ENCODE assay signal across 2 cellular contexts in the genomic region with DNA sequence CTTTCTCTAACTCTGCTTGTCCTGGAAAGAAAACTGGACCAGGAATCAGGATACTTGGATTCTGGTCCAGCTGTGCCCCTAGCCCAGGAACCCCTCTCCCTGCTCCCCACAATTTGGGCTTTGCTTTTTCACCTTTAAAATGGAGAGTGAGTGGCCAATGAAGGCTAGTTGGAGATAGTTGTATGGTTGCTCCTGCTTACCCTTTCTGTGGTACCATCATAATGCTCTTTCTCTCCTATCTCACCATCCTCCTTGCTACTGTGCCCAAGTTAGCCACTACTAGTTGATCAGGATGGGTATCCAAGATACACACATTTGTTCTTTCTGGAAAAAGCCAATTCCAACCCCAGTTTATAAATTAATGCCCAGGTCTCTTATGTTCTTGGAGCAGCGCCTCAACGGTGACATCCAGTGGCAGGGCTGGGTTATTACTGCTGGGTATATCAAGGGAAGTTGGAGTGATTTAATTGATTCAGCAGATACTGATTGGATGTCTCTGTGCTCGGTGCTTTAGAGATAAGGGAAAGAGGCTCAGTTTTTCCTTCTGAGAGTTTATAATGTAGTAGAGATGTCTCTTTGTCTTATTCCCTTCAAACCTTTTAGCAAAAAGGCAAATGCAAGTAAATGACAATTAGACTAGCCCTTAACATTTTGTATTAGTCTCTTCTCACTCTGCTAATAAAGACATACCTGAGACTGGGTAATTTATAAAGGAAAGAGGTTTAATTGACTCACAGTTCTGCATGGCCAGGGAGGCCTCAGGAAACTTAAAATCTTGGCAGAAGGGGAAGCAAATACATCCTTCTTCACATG.
TF ChIP-seq lines count a peak whose summit lies in the region.

No MANE protein-coding gene starts in this region.

TF ChIP-seq in GM23338, 12 proteins besides CTCF, POLR2A, EP300 and RAD21 (continues in another document):
- no peak for TF ChIP-seq JUNB (IDR thresholded peaks at IDR 0.05; ENCODE audit: unreplicated experiment)
- no peak for TF ChIP-seq NANOG (IDR thresholded peaks at IDR 0.05; ENCODE audit: borderline replicate concordance)
- TF ChIP-seq ZNF114 (CRISPR knock-in tag; IDR thresholded peaks at IDR 0.05), result no peak
- TF ChIP-seq, protein P1, sequence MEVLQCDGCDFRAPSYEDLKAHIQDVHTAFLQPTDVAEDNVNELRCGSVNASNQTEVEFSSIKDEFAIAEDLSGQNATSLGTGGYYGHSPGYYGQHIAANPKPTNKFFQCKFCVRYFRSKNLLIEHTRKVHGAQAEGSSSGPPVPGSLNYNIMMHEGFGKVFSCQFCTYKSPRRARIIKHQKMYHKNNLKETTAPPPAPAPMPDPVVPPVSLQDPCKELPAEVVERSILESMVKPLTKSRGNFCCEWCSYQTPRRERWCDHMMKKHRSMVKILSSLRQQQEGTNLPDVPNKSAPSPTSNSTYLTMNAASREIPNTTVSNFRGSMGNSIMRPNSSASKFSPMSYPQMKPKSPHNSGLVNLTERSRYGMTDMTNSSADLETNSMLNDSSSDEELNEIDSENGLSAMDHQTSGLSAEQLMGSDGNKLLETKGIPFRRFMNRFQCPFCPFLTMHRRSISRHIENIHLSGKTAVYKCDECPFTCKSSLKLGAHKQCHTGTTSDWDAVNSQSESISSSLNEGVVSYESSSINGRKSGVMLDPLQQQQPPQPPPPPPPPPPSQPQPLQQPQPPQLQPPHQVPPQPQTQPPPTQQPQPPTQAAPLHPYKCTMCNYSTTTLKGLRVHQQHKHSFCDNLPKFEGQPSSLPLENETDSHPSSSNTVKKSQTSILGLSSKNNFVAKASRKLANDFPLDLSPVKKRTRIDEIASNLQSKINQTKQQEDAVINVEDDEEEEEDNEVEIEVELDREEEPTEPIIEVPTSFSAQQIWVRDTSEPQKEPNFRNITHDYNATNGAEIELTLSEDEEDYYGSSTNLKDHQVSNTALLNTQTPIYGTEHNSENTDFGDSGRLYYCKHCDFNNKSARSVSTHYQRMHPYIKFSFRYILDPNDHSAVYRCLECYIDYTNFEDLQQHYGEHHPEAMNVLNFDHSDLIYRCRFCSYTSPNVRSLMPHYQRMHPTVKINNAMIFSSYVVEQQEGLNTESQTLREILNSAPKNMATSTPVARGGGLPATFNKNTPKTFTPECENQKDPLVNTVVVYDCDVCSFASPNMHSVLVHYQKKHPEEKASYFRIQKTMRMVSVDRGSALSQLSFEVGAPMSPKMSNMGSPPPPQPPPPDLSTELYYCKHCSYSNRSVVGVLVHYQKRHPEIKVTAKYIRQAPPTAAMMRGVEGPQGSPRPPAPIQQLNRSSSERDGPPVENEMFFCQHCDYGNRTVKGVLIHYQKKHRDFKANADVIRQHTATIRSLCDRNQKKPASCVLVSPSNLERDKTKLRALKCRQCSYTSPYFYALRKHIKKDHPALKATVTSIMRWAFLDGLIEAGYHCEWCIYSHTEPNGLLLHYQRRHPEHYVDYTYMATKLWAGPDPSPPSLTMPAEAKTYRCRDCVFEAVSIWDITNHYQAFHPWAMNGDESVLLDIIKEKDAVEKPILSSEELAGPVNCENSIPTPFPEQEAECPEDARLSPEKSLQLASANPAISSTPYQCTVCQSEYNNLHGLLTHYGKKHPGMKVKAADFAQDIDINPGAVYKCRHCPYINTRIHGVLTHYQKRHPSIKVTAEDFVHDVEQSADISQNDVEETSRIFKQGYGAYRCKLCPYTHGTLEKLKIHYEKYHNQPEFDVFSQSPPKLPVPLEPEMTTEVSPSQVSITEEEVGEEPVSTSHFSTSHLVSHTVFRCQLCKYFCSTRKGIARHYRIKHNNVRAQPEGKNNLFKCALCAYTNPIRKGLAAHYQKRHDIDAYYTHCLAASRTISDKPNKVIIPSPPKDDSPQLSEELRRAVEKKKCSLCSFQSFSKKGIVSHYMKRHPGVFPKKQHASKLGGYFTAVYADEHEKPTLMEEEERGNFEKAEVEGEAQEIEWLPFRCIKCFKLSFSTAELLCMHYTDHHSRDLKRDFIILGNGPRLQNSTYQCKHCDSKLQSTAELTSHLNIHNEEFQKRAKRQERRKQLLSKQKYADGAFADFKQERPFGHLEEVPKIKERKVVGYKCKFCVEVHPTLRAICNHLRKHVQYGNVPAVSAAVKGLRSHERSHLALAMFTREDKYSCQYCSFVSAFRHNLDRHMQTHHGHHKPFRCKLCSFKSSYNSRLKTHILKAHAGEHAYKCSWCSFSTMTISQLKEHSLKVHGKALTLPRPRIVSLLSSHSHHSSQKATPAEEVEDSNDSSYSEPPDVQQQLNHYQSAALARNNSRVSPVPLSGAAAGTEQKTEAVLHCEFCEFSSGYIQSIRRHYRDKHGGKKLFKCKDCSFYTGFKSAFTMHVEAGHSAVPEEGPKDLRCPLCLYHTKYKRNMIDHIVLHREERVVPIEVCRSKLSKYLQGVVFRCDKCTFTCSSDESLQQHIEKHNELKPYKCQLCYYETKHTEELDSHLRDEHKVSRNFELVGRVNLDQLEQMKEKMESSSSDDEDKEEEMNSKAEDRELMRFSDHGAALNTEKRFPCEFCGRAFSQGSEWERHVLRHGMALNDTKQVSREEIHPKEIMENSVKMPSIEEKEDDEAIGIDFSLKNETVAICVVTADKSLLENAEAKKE (CRISPR knock-in tag; IDR thresholded peaks at IDR 0.05), result no peak
- no peak for TF ChIP-seq CREB1 (CRISPR knock-in tag; IDR thresholded peaks at IDR 0.05; ENCODE audit: low read depth)
- no peak for TF ChIP-seq EZH2phosphoT487 (IDR thresholded peaks at IDR 0.05; ENCODE audit: unreplicated experiment)
- TF ChIP-seq EZH2 (IDR thresholded peaks at IDR 0.05; ENCODE audit: low read depth, unreplicated experiment), result no peak
- TF ChIP-seq, protein P2, sequence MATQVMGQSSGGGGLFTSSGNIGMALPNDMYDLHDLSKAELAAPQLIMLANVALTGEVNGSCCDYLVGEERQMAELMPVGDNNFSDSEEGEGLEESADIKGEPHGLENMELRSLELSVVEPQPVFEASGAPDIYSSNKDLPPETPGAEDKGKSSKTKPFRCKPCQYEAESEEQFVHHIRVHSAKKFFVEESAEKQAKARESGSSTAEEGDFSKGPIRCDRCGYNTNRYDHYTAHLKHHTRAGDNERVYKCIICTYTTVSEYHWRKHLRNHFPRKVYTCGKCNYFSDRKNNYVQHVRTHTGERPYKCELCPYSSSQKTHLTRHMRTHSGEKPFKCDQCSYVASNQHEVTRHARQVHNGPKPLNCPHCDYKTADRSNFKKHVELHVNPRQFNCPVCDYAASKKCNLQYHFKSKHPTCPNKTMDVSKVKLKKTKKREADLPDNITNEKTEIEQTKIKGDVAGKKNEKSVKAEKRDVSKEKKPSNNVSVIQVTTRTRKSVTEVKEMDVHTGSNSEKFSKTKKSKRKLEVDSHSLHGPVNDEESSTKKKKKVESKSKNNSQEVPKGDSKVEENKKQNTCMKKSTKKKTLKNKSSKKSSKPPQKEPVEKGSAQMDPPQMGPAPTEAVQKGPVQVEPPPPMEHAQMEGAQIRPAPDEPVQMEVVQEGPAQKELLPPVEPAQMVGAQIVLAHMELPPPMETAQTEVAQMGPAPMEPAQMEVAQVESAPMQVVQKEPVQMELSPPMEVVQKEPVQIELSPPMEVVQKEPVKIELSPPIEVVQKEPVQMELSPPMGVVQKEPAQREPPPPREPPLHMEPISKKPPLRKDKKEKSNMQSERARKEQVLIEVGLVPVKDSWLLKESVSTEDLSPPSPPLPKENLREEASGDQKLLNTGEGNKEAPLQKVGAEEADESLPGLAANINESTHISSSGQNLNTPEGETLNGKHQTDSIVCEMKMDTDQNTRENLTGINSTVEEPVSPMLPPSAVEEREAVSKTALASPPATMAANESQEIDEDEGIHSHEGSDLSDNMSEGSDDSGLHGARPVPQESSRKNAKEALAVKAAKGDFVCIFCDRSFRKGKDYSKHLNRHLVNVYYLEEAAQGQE (IDR thresholded peaks at IDR 0.05; ENCODE audit: unreplicated experiment), result no peak

TF ChIP-seq in HepG2, 621 proteins besides CTCF, POLR2A, EP300 and RAD21 (continues in another document):
- TF ChIP-seq, protein P3, sequence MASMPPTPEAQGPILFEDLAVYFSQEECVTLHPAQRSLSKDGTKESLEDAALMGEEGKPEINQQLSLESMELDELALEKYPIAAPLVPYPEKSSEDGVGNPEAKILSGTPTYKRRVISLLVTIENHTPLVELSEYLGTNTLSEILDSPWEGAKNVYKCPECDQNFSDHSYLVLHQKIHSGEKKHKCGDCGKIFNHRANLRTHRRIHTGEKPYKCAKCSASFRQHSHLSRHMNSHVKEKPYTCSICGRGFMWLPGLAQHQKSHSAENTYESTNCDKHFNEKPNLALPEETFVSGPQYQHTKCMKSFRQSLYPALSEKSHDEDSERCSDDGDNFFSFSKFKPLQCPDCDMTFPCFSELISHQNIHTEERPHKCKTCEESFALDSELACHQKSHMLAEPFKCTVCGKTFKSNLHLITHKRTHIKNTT (CRISPR knock-in tag; IDR thresholded peaks at IDR 0.05), result no peak
- TF ChIP-seq MIXL1 (CRISPR knock-in tag; IDR thresholded peaks at IDR 0.05) (peak; percentile 36; the same call in 1 of the 2 replicates), PHF20 (CRISPR knock-in tag; IDR thresholded peaks at IDR 0.05) (no peak), MXD4 (CRISPR knock-in tag; IDR thresholded peaks at IDR 0.05) (no peak), AHR (CRISPR knock-in tag; IDR thresholded peaks at IDR 0.05) (no peak), SMC3 (IDR thresholded peaks at IDR 0.05; ENCODE audit: low read length) (peak; percentile 83), MATR3 (CRISPR knock-in tag; IDR thresholded peaks at IDR 0.05) (no peak), ZNF160 (CRISPR knock-in tag; IDR thresholded peaks at IDR 0.05) (no peak), POLR2G (IDR thresholded peaks at IDR 0.05; ENCODE audit: low read depth, low read length) (no peak), ZKSCAN8 (CRISPR knock-in tag; IDR thresholded peaks at IDR 0.05; ENCODE audit: borderline replicate concordance) (no peak), ZNF788 (CRISPR knock-in tag; IDR thresholded peaks at IDR 0.05; ENCODE audit: borderline replicate concordance) (no peak), TEAD2 (CRISPR knock-in tag; IDR thresholded peaks at IDR 0.05) (no peak), FIP1L1 (IDR thresholded peaks at IDR 0.05; ENCODE audit: borderline replicate concordance, insufficient read depth, low read depth, low read length) (no peak), ARNT2 (CRISPR knock-in tag; IDR thresholded peaks at IDR 0.05; ENCODE audit: low read depth) (no peak), GLI4 (CRISPR knock-in tag; IDR thresholded peaks at IDR 0.05; ENCODE audit: borderline replicate concordance) (no peak), ZNF549 (CRISPR knock-in tag; IDR thresholded peaks at IDR 0.05) (no peak), STAG1 (CRISPR knock-in tag; IDR thresholded peaks at IDR 0.05) (peak; percentile 82)
- TF ChIP-seq, protein P4, sequence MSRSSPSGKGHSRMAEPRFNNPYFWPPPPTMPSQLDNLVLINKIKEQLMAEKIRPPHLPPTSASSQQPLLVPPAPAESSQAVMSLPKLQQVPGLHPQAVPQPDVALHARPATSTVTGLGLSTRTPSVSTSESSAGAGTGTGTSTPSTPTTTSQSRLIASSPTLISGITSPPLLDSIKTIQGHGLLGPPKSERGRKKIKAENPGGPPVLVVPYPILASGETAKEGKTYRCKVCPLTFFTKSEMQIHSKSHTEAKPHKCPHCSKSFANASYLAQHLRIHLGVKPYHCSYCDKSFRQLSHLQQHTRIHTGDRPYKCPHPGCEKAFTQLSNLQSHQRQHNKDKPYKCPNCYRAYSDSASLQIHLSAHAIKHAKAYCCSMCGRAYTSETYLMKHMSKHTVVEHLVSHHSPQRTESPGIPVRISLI (CRISPR knock-in tag; IDR thresholded peaks at IDR 0.05; ENCODE audit: borderline replicate concordance), result no peak
- TF ChIP-seq, protein P5, sequence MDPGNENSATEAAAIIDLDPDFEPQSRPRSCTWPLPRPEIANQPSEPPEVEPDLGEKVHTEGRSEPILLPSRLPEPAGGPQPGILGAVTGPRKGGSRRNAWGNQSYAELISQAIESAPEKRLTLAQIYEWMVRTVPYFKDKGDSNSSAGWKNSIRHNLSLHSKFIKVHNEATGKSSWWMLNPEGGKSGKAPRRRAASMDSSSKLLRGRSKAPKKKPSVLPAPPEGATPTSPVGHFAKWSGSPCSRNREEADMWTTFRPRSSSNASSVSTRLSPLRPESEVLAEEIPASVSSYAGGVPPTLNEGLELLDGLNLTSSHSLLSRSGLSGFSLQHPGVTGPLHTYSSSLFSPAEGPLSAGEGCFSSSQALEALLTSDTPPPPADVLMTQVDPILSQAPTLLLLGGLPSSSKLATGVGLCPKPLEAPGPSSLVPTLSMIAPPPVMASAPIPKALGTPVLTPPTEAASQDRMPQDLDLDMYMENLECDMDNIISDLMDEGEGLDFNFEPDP (CRISPR knock-in tag; conservative IDR thresholded peaks at IDR 0.05), result 0 out of 2 replicates have a peak, but pooled peaks have one; percentile 90
- TF ChIP-seq, protein P6, sequence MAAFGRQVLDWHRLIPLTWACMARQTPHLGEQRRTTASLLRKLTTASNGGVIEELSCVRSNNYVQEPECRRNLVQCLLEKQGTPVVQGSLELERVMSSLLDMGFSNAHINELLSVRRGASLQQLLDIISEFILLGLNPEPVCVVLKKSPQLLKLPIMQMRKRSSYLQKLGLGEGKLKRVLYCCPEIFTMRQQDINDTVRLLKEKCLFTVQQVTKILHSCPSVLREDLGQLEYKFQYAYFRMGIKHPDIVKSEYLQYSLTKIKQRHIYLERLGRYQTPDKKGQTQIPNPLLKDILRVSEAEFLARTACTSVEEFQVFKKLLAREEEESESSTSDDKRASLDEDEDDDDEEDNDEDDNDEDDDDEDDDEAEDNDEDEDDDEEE (CRISPR knock-in tag; IDR thresholded peaks at IDR 0.05), result no peak
- TF ChIP-seq, protein P7, sequence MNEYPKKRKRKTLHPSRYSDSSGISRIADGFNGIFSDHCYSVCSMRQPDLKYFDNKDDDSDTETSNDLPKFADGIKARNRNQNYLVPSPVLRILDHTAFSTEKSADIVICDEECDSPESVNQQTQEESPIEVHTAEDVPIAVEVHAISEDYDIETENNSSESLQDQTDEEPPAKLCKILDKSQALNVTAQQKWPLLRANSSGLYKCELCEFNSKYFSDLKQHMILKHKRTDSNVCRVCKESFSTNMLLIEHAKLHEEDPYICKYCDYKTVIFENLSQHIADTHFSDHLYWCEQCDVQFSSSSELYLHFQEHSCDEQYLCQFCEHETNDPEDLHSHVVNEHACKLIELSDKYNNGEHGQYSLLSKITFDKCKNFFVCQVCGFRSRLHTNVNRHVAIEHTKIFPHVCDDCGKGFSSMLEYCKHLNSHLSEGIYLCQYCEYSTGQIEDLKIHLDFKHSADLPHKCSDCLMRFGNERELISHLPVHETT (CRISPR knock-in tag; conservative IDR thresholded peaks at IDR 0.05), result 0 out of 2 replicates have a peak, but pooled peaks have one; percentile 21
- TF ChIP-seq, protein P8, sequence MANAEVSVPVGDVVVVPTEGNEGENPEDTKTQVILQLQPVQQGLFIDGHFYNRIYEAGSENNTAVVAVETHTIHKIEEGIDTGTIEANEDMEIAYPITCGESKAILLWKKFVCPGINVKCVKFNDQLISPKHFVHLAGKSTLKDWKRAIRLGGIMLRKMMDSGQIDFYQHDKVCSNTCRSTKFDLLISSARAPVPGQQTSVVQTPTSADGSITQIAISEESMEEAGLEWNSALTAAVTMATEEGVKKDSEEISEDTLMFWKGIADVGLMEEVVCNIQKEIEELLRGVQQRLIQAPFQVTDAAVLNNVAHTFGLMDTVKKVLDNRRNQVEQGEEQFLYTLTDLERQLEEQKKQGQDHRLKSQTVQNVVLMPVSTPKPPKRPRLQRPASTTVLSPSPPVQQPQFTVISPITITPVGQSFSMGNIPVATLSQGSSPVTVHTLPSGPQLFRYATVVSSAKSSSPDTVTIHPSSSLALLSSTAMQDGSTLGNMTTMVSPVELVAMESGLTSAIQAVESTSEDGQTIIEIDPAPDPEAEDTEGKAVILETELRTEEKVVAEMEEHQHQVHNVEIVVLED (CRISPR knock-in tag; IDR thresholded peaks at IDR 0.05; ENCODE audit: borderline replicate concordance), result peak; percentile 23; the same call in 1 of the 2 replicates
- TF ChIP-seq, protein P9, sequence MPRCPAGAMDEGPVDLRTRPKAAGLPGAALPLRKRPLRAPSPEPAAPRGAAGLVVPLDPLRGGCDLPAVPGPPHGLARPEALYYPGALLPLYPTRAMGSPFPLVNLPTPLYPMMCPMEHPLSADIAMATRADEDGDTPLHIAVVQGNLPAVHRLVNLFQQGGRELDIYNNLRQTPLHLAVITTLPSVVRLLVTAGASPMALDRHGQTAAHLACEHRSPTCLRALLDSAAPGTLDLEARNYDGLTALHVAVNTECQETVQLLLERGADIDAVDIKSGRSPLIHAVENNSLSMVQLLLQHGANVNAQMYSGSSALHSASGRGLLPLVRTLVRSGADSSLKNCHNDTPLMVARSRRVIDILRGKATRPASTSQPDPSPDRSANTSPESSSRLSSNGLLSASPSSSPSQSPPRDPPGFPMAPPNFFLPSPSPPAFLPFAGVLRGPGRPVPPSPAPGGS (CRISPR knock-in tag; IDR thresholded peaks at IDR 0.05), result no peak
